In genomic region chr5:6633469-6634326, GRCh38 we compare ENCODE assay signal across 1 cellular context.
TF ChIP-seq lines count a peak whose summit lies in the region.

No MANE protein-coding gene starts in this region.

TF ChIP-seq in HepG2, 621 proteins besides CTCF, POLR2A, EP300 and RAD21 (continued from another document and continues in another):
- TF ChIP-seq ARID3A (IDR thresholded peaks at IDR 0.05; ENCODE audit: low read depth, low read length) = no peak
- TF ChIP-seq, protein P1, sequence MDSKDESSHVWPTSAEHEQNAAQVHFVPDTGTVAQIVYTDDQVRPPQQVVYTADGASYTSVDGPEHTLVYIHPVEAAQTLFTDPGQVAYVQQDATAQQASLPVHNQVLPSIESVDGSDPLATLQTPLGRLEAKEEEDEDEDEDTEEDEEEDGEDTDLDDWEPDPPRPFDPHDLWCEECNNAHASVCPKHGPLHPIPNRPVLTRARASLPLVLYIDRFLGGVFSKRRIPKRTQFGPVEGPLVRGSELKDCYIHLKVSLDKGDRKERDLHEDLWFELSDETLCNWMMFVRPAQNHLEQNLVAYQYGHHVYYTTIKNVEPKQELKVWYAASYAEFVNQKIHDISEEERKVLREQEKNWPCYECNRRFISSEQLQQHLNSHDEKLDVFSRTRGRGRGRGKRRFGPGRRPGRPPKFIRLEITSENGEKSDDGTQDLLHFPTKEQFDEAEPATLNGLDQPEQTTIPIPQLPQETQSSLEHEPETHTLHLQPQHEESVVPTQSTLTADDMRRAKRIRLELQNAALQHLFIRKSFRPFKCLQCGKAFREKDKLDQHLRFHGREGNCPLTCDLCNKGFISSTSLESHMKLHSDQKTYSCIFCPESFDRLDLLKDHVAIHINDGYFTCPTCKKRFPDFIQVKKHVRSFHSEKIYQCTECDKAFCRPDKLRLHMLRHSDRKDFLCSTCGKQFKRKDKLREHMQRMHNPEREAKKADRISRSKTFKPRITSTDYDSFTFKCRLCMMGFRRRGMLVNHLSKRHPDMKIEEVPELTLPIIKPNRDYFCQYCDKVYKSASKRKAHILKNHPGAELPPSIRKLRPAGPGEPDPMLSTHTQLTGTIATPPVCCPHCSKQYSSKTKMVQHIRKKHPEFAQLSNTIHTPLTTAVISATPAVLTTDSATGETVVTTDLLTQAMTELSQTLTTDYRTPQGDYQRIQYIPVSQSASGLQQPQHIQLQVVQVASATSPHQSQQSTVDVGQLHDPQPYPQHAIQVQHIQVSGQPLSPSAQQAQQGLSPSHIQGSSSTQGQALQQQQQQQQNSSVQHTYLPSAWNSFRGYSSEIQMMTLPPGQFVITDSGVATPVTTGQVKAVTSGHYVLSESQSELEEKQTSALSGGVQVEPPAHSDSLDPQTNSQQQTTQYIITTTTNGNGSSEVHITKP (CRISPR knock-in tag; IDR thresholded peaks at IDR 0.05; ENCODE audit: low read depth) = no peak
- TF ChIP-seq, protein P2, sequence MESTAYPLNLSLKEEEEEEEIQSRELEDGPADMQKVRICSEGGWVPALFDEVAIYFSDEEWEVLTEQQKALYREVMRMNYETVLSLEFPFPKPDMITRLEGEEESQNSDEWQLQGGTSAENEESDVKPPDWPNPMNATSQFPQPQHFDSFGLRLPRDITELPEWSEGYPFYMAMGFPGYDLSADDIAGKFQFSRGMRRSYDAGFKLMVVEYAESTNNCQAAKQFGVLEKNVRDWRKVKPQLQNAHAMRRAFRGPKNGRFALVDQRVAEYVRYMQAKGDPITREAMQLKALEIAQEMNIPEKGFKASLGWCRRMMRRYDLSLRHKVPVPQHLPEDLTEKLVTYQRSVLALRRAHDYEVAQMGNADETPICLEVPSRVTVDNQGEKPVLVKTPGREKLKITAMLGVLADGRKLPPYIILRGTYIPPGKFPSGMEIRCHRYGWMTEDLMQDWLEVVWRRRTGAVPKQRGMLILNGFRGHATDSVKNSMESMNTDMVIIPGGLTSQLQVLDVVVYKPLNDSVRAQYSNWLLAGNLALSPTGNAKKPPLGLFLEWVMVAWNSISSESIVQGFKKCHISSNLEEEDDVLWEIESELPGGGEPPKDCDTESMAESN (CRISPR knock-in tag; conservative IDR thresholded peaks at IDR 0.05) = no peak
- TF ChIP-seq ZSCAN12 (CRISPR knock-in tag; IDR thresholded peaks at IDR 0.05) = no peak
- TF ChIP-seq SRSF4 (IDR thresholded peaks at IDR 0.05; ENCODE audit: low read depth, low read length, poor library complexity, severe bottlenecking) = no peak
- TF ChIP-seq ZBTB46 (CRISPR knock-in tag; IDR thresholded peaks at IDR 0.05; ENCODE audit: borderline replicate concordance) = no peak
- no peak for TF ChIP-seq ZNF3 (CRISPR knock-in tag; IDR thresholded peaks at IDR 0.05)
- no peak for TF ChIP-seq ETV6 (CRISPR knock-in tag; conservative IDR thresholded peaks at IDR 0.05)
- TF ChIP-seq KDM3A (CRISPR knock-in tag; IDR thresholded peaks at IDR 0.05; ENCODE audit: low read depth) = 0 out of 2 replicates have a peak, but pooled peaks have one; percentile 20
- no peak for TF ChIP-seq NONO (IDR thresholded peaks at IDR 0.05)
- peak; percentile 48; the same call in 1 of the 2 replicates for TF ChIP-seq NONO (CRISPR knock-in tag; conservative IDR thresholded peaks at IDR 0.05)
- no peak for TF ChIP-seq ZNF816 (CRISPR knock-in tag; IDR thresholded peaks at IDR 0.05; ENCODE audit: borderline replicate concordance)
- TF ChIP-seq ZNF780A (CRISPR knock-in tag; IDR thresholded peaks at IDR 0.05) = no peak
- no peak for TF ChIP-seq AKAP8 (CRISPR knock-in tag; IDR thresholded peaks at IDR 0.05)
- TF ChIP-seq GMEB1 (CRISPR knock-in tag; IDR thresholded peaks at IDR 0.05; ENCODE audit: borderline replicate concordance) = no peak
- TF ChIP-seq, protein P3, sequence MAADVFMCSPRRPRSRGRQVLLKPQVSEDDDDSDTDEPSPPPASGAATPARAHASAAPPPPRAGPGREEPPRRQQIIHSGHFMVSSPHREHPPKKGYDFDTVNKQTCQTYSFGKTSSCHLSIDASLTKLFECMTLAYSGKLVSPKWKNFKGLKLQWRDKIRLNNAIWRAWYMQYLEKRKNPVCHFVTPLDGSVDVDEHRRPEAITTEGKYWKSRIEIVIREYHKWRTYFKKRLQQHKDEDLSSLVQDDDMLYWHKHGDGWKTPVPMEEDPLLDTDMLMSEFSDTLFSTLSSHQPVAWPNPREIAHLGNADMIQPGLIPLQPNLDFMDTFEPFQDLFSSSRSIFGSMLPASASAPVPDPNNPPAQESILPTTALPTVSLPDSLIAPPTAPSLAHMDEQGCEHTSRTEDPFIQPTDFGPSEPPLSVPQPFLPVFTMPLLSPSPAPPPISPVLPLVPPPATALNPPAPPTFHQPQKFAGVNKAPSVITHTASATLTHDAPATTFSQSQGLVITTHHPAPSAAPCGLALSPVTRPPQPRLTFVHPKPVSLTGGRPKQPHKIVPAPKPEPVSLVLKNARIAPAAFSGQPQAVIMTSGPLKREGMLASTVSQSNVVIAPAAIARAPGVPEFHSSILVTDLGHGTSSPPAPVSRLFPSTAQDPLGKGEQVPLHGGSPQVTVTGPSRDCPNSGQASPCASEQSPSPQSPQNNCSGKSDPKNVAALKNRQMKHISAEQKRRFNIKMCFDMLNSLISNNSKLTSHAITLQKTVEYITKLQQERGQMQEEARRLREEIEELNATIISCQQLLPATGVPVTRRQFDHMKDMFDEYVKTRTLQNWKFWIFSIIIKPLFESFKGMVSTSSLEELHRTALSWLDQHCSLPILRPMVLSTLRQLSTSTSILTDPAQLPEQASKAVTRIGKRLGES (CRISPR knock-in tag; IDR thresholded peaks at IDR 0.05; ENCODE audit: borderline replicate concordance) = no peak
- TF ChIP-seq, protein P4, sequence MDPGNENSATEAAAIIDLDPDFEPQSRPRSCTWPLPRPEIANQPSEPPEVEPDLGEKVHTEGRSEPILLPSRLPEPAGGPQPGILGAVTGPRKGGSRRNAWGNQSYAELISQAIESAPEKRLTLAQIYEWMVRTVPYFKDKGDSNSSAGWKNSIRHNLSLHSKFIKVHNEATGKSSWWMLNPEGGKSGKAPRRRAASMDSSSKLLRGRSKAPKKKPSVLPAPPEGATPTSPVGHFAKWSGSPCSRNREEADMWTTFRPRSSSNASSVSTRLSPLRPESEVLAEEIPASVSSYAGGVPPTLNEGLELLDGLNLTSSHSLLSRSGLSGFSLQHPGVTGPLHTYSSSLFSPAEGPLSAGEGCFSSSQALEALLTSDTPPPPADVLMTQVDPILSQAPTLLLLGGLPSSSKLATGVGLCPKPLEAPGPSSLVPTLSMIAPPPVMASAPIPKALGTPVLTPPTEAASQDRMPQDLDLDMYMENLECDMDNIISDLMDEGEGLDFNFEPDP (CRISPR knock-in tag; conservative IDR thresholded peaks at IDR 0.05) = no peak
- TF ChIP-seq NR1H2 (CRISPR knock-in tag; IDR thresholded peaks at IDR 0.05; ENCODE audit: borderline replicate concordance, low read depth) = 0 out of 2 replicates have a peak, but pooled peaks have one; percentile 37
- TF ChIP-seq NCOA1 (CRISPR knock-in tag; IDR thresholded peaks at IDR 0.05) = no peak
- TF ChIP-seq ZNF615 (CRISPR knock-in tag; IDR thresholded peaks at IDR 0.05; ENCODE audit: borderline replicate concordance) = no peak
- 0 out of 2 replicates have a peak, but pooled peaks have one; percentile 62 for TF ChIP-seq LBX2 (CRISPR knock-in tag; IDR thresholded peaks at IDR 0.05; ENCODE audit: borderline replicate concordance)
- TF ChIP-seq TARDBP (CRISPR knock-in tag; IDR thresholded peaks at IDR 0.05) = no peak
- no peak for TF ChIP-seq ZNF407 (CRISPR knock-in tag; IDR thresholded peaks at IDR 0.05; ENCODE audit: not compliant biosample characterization)
- TF ChIP-seq ZFP37 (CRISPR knock-in tag; IDR thresholded peaks at IDR 0.05; ENCODE audit: borderline replicate concordance) = no peak
- TF ChIP-seq ZNF543 (CRISPR knock-in tag; IDR thresholded peaks at IDR 0.05) = 0 out of 2 replicates have a peak, but pooled peaks have one; percentile 19
- TF ChIP-seq ZNF773 (CRISPR knock-in tag; IDR thresholded peaks at IDR 0.05; ENCODE audit: borderline replicate concordance) = 0 out of 2 replicates have a peak, but pooled peaks have one; percentile 17
- no peak for TF ChIP-seq ZFP36 (IDR thresholded peaks at IDR 0.05; ENCODE audit: borderline replicate concordance, low read depth, low read length, partially characterized antibody)
- TF ChIP-seq ZNF263 (CRISPR knock-in tag; IDR thresholded peaks at IDR 0.05) = 0 out of 2 replicates have a peak, but pooled peaks have one; percentile 16
- no peak for TF ChIP-seq GLI4 (CRISPR knock-in tag; IDR thresholded peaks at IDR 0.05; ENCODE audit: borderline replicate concordance)
- TF ChIP-seq KLF16 (CRISPR knock-in tag; IDR thresholded peaks at IDR 0.05) = no peak; a peak in 1 of 4 replicates
- TF ChIP-seq JARID2 (CRISPR knock-in tag; IDR thresholded peaks at IDR 0.05; ENCODE audit: insufficient replicate concordance) = no peak
